ENCODE assay signal across 20 cellular contexts in genomic region chr1:28965271-28965870, GRCh38. TPM values are rescaled to one million over a fixed set of nuclear protein-coding genes. Genes with fewer than 3 reads are reported as not detected.
A peak's percentile ranks its signal among the peaks of the same experiment; 100 is the strongest.
DNase-seq lines count a peak whose midpoint lies in the region; ATAC-seq, FAIRE-seq and TF ChIP-seq lines count a peak whose summit lies in the region.
"Had no signal": no experiment of that assay in that cellular context is flagged by ENCODE, and none has a peak within 500 bp of the region (broad histone marks: within the 10 kb centered on the region; RNA-seq: fewer than 3 reads in every experiment).

No MANE protein-coding gene starts in this region.

- FAIRE-seq in G401.6 (lab: Jason Lieb, UNC) = peak; percentile 45
- FAIRE-seq: A204.1 had no signal

- H3K9me3 Mint-ChIP-seq in activated CD8-positive, alpha-beta T cell treated with anti-CD3 and anti-CD28 coated beads for 36 hours = no peaks in the 10 kb centered on the region
- H3K9me3 Mint-ChIP-seq in activated CD8-positive, alpha-beta T cell treated with anti-CD3 and anti-CD28 coated beads, Interleukin-2, amount 10 ng/mL, durations not matched to agents 7 days and 5 days (ENCODE audit: insufficient read depth) = no peaks in the 10 kb centered on the region
- H3K9me3 Mint-ChIP-seq: HFFc6 had no signal

- POLR2A ChIA-PET in activated CD8-positive, alpha-beta T cell treated with anti-CD3 and anti-CD28 coated beads for 36 hours (lab: Charles Lee) = no interaction called here
- POLR2A ChIA-PET in activated CD8-positive, alpha-beta T cell treated with anti-CD3 and anti-CD28 coated beads, Interleukin-2, amount 10 ng/mL, durations not matched to agents 7 days and 5 days (lab: Charles Lee) = no interaction called here

- H3K4me1 Mint-ChIP-seq in activated CD8-positive, alpha-beta T cell treated with anti-CD3 and anti-CD28 coated beads for 36 hours (ENCODE audit: low read depth) = peaks cover 59% of the 10 kb centered on the region
- peaks cover 25% of the 10 kb centered on the region for H3K4me1 Mint-ChIP-seq in activated CD8-positive, alpha-beta T cell treated with anti-CD3 and anti-CD28 coated beads, Interleukin-2, amount 10 ng/mL, durations not matched to agents 7 days and 5 days (ENCODE audit: low read depth)
- H3K4me1 Mint-ChIP-seq in T-helper 17 cell = peaks cover 43% of the 10 kb centered on the region

- no peaks in the 10 kb centered on the region for H3K9me3 ChIP-seq in T-helper 17 cell (ENCODE audit: control insufficient read depth, low read length, poor library complexity, severe bottlenecking)
- H3K9me3 ChIP-seq: BLaER1, esophagus muscularis mucosa, left ventricle myocardium inferior, mucosa of descending colon, spleen had no signal

- no peak overlapping the region for H3K4me3 Mint-ChIP-seq in activated CD8-positive, alpha-beta T cell treated with anti-CD3 and anti-CD28 coated beads for 36 hours
- no peak overlapping the region for H3K4me3 Mint-ChIP-seq in activated CD8-positive, alpha-beta T cell treated with anti-CD3 and anti-CD28 coated beads, Interleukin-2, amount 10 ng/mL, durations not matched to agents 7 days and 5 days
- H3K4me3 Mint-ChIP-seq in T-helper 17 cell = no peak overlapping the region
- H3K4me3 Mint-ChIP-seq: HFFc6 had no signal

- no peak for ATAC-seq in activated CD8-positive, alpha-beta T cell treated with anti-CD3 and anti-CD28 coated beads for 36 hours
- no peak for ATAC-seq in activated CD8-positive, alpha-beta T cell treated with anti-CD3 and anti-CD28 coated beads, Interleukin-2, amount 10 ng/mL, durations not matched to agents 7 days and 5 days
- ATAC-seq in T-helper 17 cell = peak; percentile 59
- ATAC-seq in GM21526 (IDR thresholded peaks at IDR 0.05; ENCODE audit: low FRiP score, unreplicated experiment) = no peak

- H3K27ac Mint-ChIP-seq in activated CD8-positive, alpha-beta T cell treated with anti-CD3 and anti-CD28 coated beads for 36 hours = peak overlapping the region; percentile 55
- H3K27ac Mint-ChIP-seq in activated CD8-positive, alpha-beta T cell treated with anti-CD3 and anti-CD28 coated beads, Interleukin-2, amount 10 ng/mL, durations not matched to agents 7 days and 5 days = no peak overlapping the region
- peak overlapping the region; percentile 34 for H3K27ac Mint-ChIP-seq in T-helper 17 cell
- H3K27ac Mint-ChIP-seq: HFFc6 had no signal

- DNase-seq in activated CD8-positive, alpha-beta T cell treated with anti-CD3 and anti-CD28 coated beads for 36 hours = no peak
- no peak for DNase-seq in activated CD8-positive, alpha-beta T cell treated with anti-CD3 and anti-CD28 coated beads, Interleukin-2, amount 10 ng/mL, durations not matched to agents 7 days and 5 days
- DNase-seq in T-helper 17 cell = no peak
- peak; percentile 49 for DNase-seq in kidney tubule cell (ENCODE audit: low spot score)
- DNase-seq in effector CD4-positive, alpha-beta T cell = no peak
- no peak for DNase-seq in OCI-M1 (lab: John Stamatoyannopoulos, UW)
- DNase-seq: HFFc6, left ventricle myocardium inferior, mucosa of descending colon, NCI-H187, NCI-H446, nucleus accumbens, retina, spleen, SW 1271 had no signal

- H3K36me3 Mint-ChIP-seq in activated CD8-positive, alpha-beta T cell treated with anti-CD3 and anti-CD28 coated beads for 36 hours (ENCODE audit: low read depth) = no peaks in the 10 kb centered on the region
- peaks cover 5% of the 10 kb centered on the region for H3K36me3 Mint-ChIP-seq in activated CD8-positive, alpha-beta T cell treated with anti-CD3 and anti-CD28 coated beads, Interleukin-2, amount 10 ng/mL, durations not matched to agents 7 days and 5 days (ENCODE audit: low read depth)
- H3K36me3 Mint-ChIP-seq in T-helper 17 cell (ENCODE audit: low read depth) = peaks cover 2% of the 10 kb centered on the region

- no peaks in the 10 kb centered on the region for H3K27me3 Mint-ChIP-seq in activated CD8-positive, alpha-beta T cell treated with anti-CD3 and anti-CD28 coated beads for 36 hours
- H3K27me3 Mint-ChIP-seq in activated CD8-positive, alpha-beta T cell treated with anti-CD3 and anti-CD28 coated beads, Interleukin-2, amount 10 ng/mL, durations not matched to agents 7 days and 5 days (ENCODE audit: low read depth) = no peaks in the 10 kb centered on the region
- H3K27me3 Mint-ChIP-seq in T-helper 17 cell = no peaks in the 10 kb centered on the region

- TF ChIP-seq CTCF in activated CD8-positive, alpha-beta T cell treated with anti-CD3 and anti-CD28 coated beads for 36 hours (IDR thresholded peaks at IDR 0.05) = no peak

- intact Hi-C loops in activated CD8-positive, alpha-beta T cell treated with anti-CD3 and anti-CD28 coated beads for 36 hours (cut with micrococcal nuclease) = no loop called here

- CTCF ChIA-PET in activated CD8-positive, alpha-beta T cell treated with anti-CD3 and anti-CD28 coated beads for 36 hours (lab: Charles Lee) = interaction anchor here (1.5 kb wide), 1 partner anchor 8 kb away, joined by 3 read pairs; no protein-coding TSS in a partner anchor
- CTCF ChIA-PET in activated CD8-positive, alpha-beta T cell treated with anti-CD3 and anti-CD28 coated beads, Interleukin-2, amount 10 ng/mL, durations not matched to agents 7 days and 5 days (lab: Charles Lee) = no interaction called here

RNA-seq across cellular contexts. Expression of gene EPB41, which starts 51.0 kb away (rescaled TPM):
- 10 to 100 TPM; 74.9 to 80.3 TPM for total RNA-seq in activated CD8-positive, alpha-beta T cell treated with anti-CD3 and anti-CD28 coated beads for 36 hours
- 10 to 100 TPM; 94.5 to 95.4 TPM for total RNA-seq in activated CD8-positive, alpha-beta T cell treated with anti-CD3 and anti-CD28 coated beads, Interleukin-2, amount 10 ng/mL, durations not matched to agents 7 days and 5 days
- total RNA-seq in T-helper 17 cell = 100 to 1,000 TPM; 193 to 221 TPM
